Comparison of ENCODE assay signal across 1 cellular context in genomic region chr1:236336084-236336483, GRCh38.
TF ChIP-seq lines count a peak whose summit lies in the region.

No MANE protein-coding gene starts in this region.

TF ChIP-seq in HepG2, 621 proteins besides CTCF, POLR2A, EP300 and RAD21:
- TF ChIP-seq PHF20 (CRISPR knock-in tag; IDR thresholded peaks at IDR 0.05) (no peak), ZFP91 (CRISPR knock-in tag; IDR thresholded peaks at IDR 0.05; ENCODE audit: borderline replicate concordance) (no peak), ZFY (CRISPR knock-in tag; IDR thresholded peaks at IDR 0.05) (no peak), KLF9 (CRISPR knock-in tag; IDR thresholded peaks at IDR 0.05; ENCODE audit: low read depth) (no peak), ZNF432 (CRISPR knock-in tag; IDR thresholded peaks at IDR 0.05; ENCODE audit: borderline replicate concordance) (no peak), MIER3 (CRISPR knock-in tag; IDR thresholded peaks at IDR 0.05; ENCODE audit: borderline replicate concordance) (no peak), ZNF770 (CRISPR knock-in tag; IDR thresholded peaks at IDR 0.05) (no peak), ZNF496 (CRISPR knock-in tag; IDR thresholded peaks at IDR 0.05; ENCODE audit: insufficient replicate concordance) (no peak), ZFP36L2 (CRISPR knock-in tag; IDR thresholded peaks at IDR 0.05) (no peak), PBX3 (CRISPR knock-in tag; IDR thresholded peaks at IDR 0.05; ENCODE audit: borderline replicate concordance) (no peak), ATF1 (CRISPR knock-in tag; IDR thresholded peaks at IDR 0.05) (no peak), TAF1 (CRISPR knock-in tag; IDR thresholded peaks at IDR 0.05) (no peak), ZSCAN30 (CRISPR knock-in tag; IDR thresholded peaks at IDR 0.05) (no peak), ARID5B (CRISPR knock-in tag; IDR thresholded peaks at IDR 0.05) (no peak), GZF1 (CRISPR knock-in tag; IDR thresholded peaks at IDR 0.05) (no peak)
